ENCODE assay signal across 1 cellular context in the genomic region with DNA sequence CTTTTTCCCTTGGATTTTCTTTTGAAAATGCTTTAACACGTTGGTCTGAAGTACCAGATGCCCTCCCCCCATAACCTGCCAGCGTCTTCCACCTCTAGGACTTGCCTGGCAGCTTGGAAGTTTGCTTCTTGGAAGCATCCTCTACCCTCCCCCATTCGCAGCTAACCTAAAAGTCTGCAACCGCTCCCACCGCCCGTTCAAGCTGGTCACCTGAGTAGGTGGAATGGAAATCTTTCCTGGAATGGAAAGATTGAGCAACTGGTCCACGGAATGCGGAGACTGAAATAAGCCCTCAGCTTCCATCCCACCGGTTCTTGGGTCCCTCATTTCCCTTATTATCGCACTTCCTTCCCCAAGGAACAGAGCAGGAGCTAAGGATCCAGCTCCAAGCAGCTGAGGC.
TF ChIP-seq lines count a peak whose summit lies in the region.

No MANE protein-coding gene starts in this region.

TF ChIP-seq in H1, 55 proteins besides CTCF, POLR2A, EP300 and RAD21:
- TF ChIP-seq SP1 (IDR thresholded peaks at IDR 0.05; ENCODE audit: low read depth, low read length) (0 out of 2 replicates have a peak, but pooled peaks have one; percentile 30), CEBPB (IDR thresholded peaks at IDR 0.05; ENCODE audit: low read depth, low read length) (peak; percentile 81; the same call in 1 of the 2 replicates), NANOG (IDR thresholded peaks at IDR 0.05; ENCODE audit: insufficient read depth, low read depth, low read length, poor library complexity, severe bottlenecking) (no peak), TEAD4 (IDR thresholded peaks at IDR 0.05; ENCODE audit: low read depth, low read length) (peak; percentile 23; the same call in 1 of the 2 replicates)
